In the genomic region with DNA sequence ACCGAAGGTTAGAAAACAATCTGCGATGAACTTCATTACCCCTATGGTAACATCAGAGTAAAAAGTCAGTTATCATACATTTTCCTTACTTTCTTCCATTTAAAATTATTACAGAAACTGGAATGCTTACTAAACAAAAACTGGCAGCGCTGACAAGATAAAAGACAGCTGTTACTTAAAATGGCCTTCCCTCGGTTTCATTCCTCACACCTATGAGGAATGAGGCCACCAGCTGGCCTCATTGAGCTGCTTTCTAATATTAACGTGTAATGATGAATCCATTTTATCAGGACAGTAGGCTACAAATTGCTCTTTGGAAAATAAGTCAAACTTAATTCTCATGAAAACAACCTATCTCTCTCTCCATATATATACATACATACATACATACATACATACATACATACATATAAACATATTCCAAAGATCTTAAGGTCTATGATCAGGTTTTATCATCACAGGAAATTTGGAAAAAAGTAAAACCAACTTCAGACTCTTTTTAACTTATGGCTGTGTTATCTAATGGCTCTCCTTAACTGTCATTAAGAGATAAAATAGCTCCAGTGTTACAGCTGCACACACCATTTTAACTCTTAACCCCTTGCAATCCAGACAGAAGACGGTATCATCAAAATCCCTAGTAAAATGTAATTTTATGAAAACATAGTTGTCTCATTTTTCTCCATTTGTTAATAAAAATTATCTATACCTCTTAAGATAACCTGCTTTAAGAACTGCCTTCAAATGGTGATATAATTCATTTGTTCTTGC, we compare ENCODE assay signal across 11 cellular contexts. TPM values are rescaled to one million over a fixed set of nuclear protein-coding genes. Genes with fewer than 3 reads are reported as not detected.
A peak's percentile ranks its signal among the peaks of the same experiment; 100 is the strongest.
DNase-seq lines count a peak whose midpoint lies in the region; ATAC-seq and TF ChIP-seq lines count a peak whose summit lies in the region.
"Had no signal": no experiment of that assay in that cellular context is flagged by ENCODE, and none has a peak within 500 bp of the region (broad histone marks: within the 10 kb centered on the region; RNA-seq: fewer than 3 reads in every experiment).

No MANE protein-coding gene starts in this region.

- H3K4me1 Mint-ChIP-seq in activated naive CD4-positive, alpha-beta T cell treated with anti-CD3 and anti-CD28 coated beads, Interleukin-2, amount 10 ng/mL, durations not matched to agents 7 days and 5 days = peaks cover 71% of the 10 kb centered on the region
- peaks cover 75% of the 10 kb centered on the region for H3K4me1 Mint-ChIP-seq in activated naive CD8-positive, alpha-beta T cell (ENCODE audit: low read depth)

- H3K27ac ChIP-seq in right atrium auricular region (peak overlapping the region; percentile 57 to 63), stomach (peak overlapping the region in 1 of 5 donors; percentile 54)

- H3K36me3 Mint-ChIP-seq in activated naive CD4-positive, alpha-beta T cell treated with anti-CD3 and anti-CD28 coated beads, Interleukin-2, amount 10 ng/mL, durations not matched to agents 7 days and 5 days = peaks cover 83% of the 10 kb centered on the region
- peaks cover 41% of the 10 kb centered on the region for H3K36me3 Mint-ChIP-seq in activated naive CD8-positive, alpha-beta T cell

- 39 to 49% (median 47%) methylated on average over 6 of the region's 6 CpGs for WGBS in stomach, 5 donors

- H3K36me3 ChIP-seq in right atrium auricular region (peaks cover 81% of the 10 kb centered on the region), stomach (peaks cover 58 to 91% (median 84%) of the 10 kb centered on the region in 4 donors)

- DNase-seq in activated naive CD4-positive, alpha-beta T cell treated with anti-CD3 and anti-CD28 coated beads, Interleukin-2, amount 10 ng/mL, durations not matched to agents 7 days and 5 days = no peak
- no peak for DNase-seq in activated naive CD4-positive, alpha-beta T cell (lab: John Stamatoyannopoulos, UW)
- no peak for DNase-seq in right atrium auricular region (ENCODE audit: low spot score)
- no peak for DNase-seq in stomach
- no peak for DNase-seq in NOMO-1 (lab: John Stamatoyannopoulos, UW; ENCODE audit: unreplicated experiment in 2 of 2)
- DNase-seq: NCI-H1436; stimulated activated CD4-positive, alpha-beta T cell treated with anti-CD3 and anti-CD28 coated beads, Interleukin-4, amount 100 ng/mL, for 4 hours had no signal

- peak overlapping the region; percentile 75 for H3K4me3 Mint-ChIP-seq in activated naive CD4-positive, alpha-beta T cell treated with anti-CD3 and anti-CD28 coated beads, Interleukin-2, amount 10 ng/mL, durations not matched to agents 7 days and 5 days
- H3K4me3 Mint-ChIP-seq in activated naive CD8-positive, alpha-beta T cell = peak overlapping the region; percentile 94

- no peaks in the 10 kb centered on the region for H3K9me3 Mint-ChIP-seq in activated naive CD4-positive, alpha-beta T cell treated with anti-CD3 and anti-CD28 coated beads, Interleukin-2, amount 10 ng/mL, durations not matched to agents 7 days and 5 days
- no peaks in the 10 kb centered on the region for H3K9me3 Mint-ChIP-seq in activated naive CD8-positive, alpha-beta T cell (ENCODE audit: low read depth)

- ATAC-seq in GM21717 (IDR thresholded peaks at IDR 0.05; ENCODE audit: unreplicated experiment) (no peak), GM18511 (IDR thresholded peaks at IDR 0.05; ENCODE audit: unreplicated experiment) (no peak)
- ATAC-seq: left lobe of liver had no signal

- H3K4me3 ChIP-seq in right atrium auricular region (peak overlapping the region; percentile 2 to 19), stomach (peak overlapping the region in 3 of 4 donors; percentile 8 to 74 (median 66))

- CTCF ChIA-PET in activated naive CD4-positive, alpha-beta T cell treated with anti-CD3 and anti-CD28 coated beads, Interleukin-2, amount 10 ng/mL, durations not matched to agents 7 days and 5 days (lab: Charles Lee) = interaction anchor here (1.0 kb wide), 2 partner anchors 17 to 47 kb away, joined by 3 read pairs; no protein-coding TSS in a partner anchor

- H3K9me3 ChIP-seq in right atrium auricular region (no peaks in the 10 kb centered on the region), stomach (no peaks in the 10 kb centered on the region)

- TF ChIP-seq EP300 in stomach (IDR thresholded peaks at IDR 0.05) = no peak

- H3K27me3 ChIP-seq in right atrium auricular region (no peaks in the 10 kb centered on the region), stomach (no peaks in the 10 kb centered on the region)

- TF ChIP-seq CTCF in right atrium auricular region (IDR thresholded peaks at IDR 0.05) = no peak
- TF ChIP-seq CTCF in stomach (IDR thresholded peaks at IDR 0.05) = no peak

- no peak for TF ChIP-seq POLR2A in stomach (IDR thresholded peaks at IDR 0.05)

- no peak overlapping the region for H3K27ac Mint-ChIP-seq in activated naive CD4-positive, alpha-beta T cell treated with anti-CD3 and anti-CD28 coated beads, Interleukin-2, amount 10 ng/mL, durations not matched to agents 7 days and 5 days
- H3K27ac Mint-ChIP-seq in activated naive CD8-positive, alpha-beta T cell = peak overlapping the region; percentile 72

- H3K27me3 Mint-ChIP-seq in activated naive CD4-positive, alpha-beta T cell treated with anti-CD3 and anti-CD28 coated beads, Interleukin-2, amount 10 ng/mL, durations not matched to agents 7 days and 5 days = no peaks in the 10 kb centered on the region
- H3K27me3 Mint-ChIP-seq in activated naive CD8-positive, alpha-beta T cell = no peaks in the 10 kb centered on the region

- intact Hi-C loops in stomach (cut with DNase I; ENCODE audit: low total_unique reads) = no loop called here

- H3K4me1 ChIP-seq in right atrium auricular region (peaks cover 0 to 60% of the 10 kb centered on the region in 2 donors), stomach (peaks cover 46 to 83% (median 60%) of the 10 kb centered on the region in 4 donors)

RNA-seq across cellular contexts. Expression of a gene that starts 5.2 kb away (rescaled TPM):
- total RNA-seq in right atrium auricular region (10 to 100 TPM; 43.8 to 44.3 TPM), stomach (100 to 1,000 TPM in 4 of 5 donors, 10 to 100 TPM in 1; 63.1 to 484 (median 434) TPM)
- 10 to 100 TPM; 14.0 to 74.3 (median 28.9) TPM for polyA plus RNA-seq in stomach
